Comparison of ENCODE assay signal across 33 cellular contexts in genomic region chr4:124445071-124445470, GRCh38.
"Had no signal": no experiment of that assay in that cellular context is flagged by ENCODE, and none has a peak within 500 bp of the region (broad histone marks: within the 10 kb centered on the region; RNA-seq: fewer than 3 reads in every experiment).

No MANE protein-coding gene starts in this region.

- FAIRE-seq: astrocyte, TTC549 had no signal

- H3K27ac ChIP-seq: adrenal gland, body of pancreas, brain microvascular endothelial cell, breast epithelium, cardiac muscle cell, VCaP had no signal

- H3K9me3 ChIP-seq: adrenal gland, body of pancreas had no signal

- H3K4me3 ChIP-seq: adrenal gland, body of pancreas, breast epithelium, cardiac muscle cell had no signal

- H3K27me3 ChIP-seq: adrenal gland, body of pancreas, brain microvascular endothelial cell, breast epithelium, cardiac muscle cell had no signal

- H3K36me3 ChIP-seq: adrenal gland, brain microvascular endothelial cell, breast epithelium, cardiac muscle cell had no signal

- ATAC-seq: activated CD8-positive, alpha-beta T cell treated with anti-CD3 and anti-CD28 coated beads for 36 hours; activated naive CD4-positive, alpha-beta T cell treated with anti-CD3 and anti-CD28 coated beads, Interleukin-2, amount 50 U/mL, for 72 hours; activated T-cell treated with anti-CD3 and anti-CD28 coated beads, Interleukin-2, amount 50 U/mL, for 4 hours; activated T-cell treated with anti-CD3 and anti-CD28 coated beads, Interleukin-2, amount 50 U/mL, for 72 hours; activated T-helper 17 cell treated with anti-CD3 and anti-CD28 coated beads, Interleukin-2, amount 50 U/mL, for 72 hours; body of pancreas; T-cell; T-helper 17 cell had no signal

- H3K4me1 ChIP-seq: adrenal gland, body of pancreas, breast epithelium had no signal

- DNase-seq: activated B cell treated with CpG ODN at 0.5 μM for 24 hours; activated CD4-positive, alpha-beta memory T cell treated with anti-CD3 and anti-CD28 coated beads for 36 hours; activated CD4-positive, alpha-beta T cell treated with anti-CD3 and anti-CD28 coated beads for 4 hours; activated CD4-positive, alpha-beta T cell treated with anti-CD3 and anti-CD28 coated beads, Interleukin-2, amount 10 ng/mL, durations not matched to agents 24 days and 14 days; activated CD4-positive, alpha-beta T cell treated with anti-CD3 and anti-CD28 coated beads, Interleukin-2, amount 50 U/mL, for 1 hour; activated CD4-positive, alpha-beta T cell treated with anti-CD3 and anti-CD28 coated beads, Interleukin-2, amount 50 U/mL, for 4 hours; activated CD4-positive, CD25-positive, alpha-beta regulatory T cell treated with anti-CD3 and anti-CD28 coated beads, Interleukin-2, amount 50 U/mL, for 72 hours; activated CD8-positive, alpha-beta memory T cell treated with anti-CD3 and anti-CD28 coated beads, Interleukin-2, amount 50 U/mL, for 4 hours; activated CD8-positive, alpha-beta T cell treated with anti-CD3 and anti-CD28 coated beads for 36 hours; activated gamma-delta T cell treated with Interleukin-2 at 50 U/mL for 16 hours; activated naive CD4-positive, alpha-beta T cell; activated naive CD4-positive, alpha-beta T cell treated with anti-CD3 and anti-CD28 coated beads for 36 hours; activated naive CD4-positive, alpha-beta T cell treated with anti-CD3 and anti-CD28 coated beads, Interleukin-2, amount 50 U/mL, for 16 hours; activated naive CD8-positive, alpha-beta T cell treated with anti-CD3 and anti-CD28 coated beads for 36 hours; activated T-cell treated with anti-CD3 and anti-CD28 coated beads for 4 hours; activated T-cell treated with anti-CD3 and anti-CD28 coated beads, Interleukin-2, amount 50 U/mL, for 1 hour; activated T-cell treated with anti-CD3 and anti-CD28 coated beads, Interleukin-2, amount 50 U/mL, for 4 hours; activated T-cell treated with anti-CD3 and anti-CD28 coated beads, Interleukin-2, amount 50 U/mL, for 72 hours; adrenal gland; amniotic stem cell; body of pancreas; brain microvascular endothelial cell; caudate nucleus; cerebellar nuclear complex; T-cell; T-helper 17 cell had no signal
